Comparison of ENCODE assay signal across 2 cellular contexts in the genomic region with DNA sequence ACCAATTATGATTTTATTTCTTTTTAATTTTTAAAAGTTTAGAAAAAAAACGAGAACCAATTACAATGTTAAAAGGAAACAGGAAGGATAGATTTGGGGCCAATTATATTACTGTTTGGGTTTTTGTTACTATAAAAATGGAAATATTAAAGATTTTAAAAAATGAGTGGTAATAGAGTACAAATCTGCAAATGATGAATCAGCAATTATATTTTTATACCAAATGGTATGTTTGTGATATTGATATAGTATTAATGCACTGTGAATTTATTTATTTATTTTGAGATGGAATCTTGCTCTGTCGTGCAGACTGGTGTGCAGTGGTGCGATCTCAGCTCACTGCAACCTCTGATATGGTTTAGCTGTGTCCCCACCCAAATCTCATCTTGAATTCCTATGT.
TF ChIP-seq lines count a peak whose summit lies in the region.

No MANE protein-coding gene starts in this region.

TF ChIP-seq in HepG2, 621 proteins besides CTCF, POLR2A, EP300 and RAD21:
- TF ChIP-seq TOE1 (CRISPR knock-in tag; IDR thresholded peaks at IDR 0.05) (no peak), MAFF (IDR thresholded peaks at IDR 0.05; ENCODE audit: low read depth, low read length) (peak; percentile 84), MTF1 (CRISPR knock-in tag; IDR thresholded peaks at IDR 0.05) (no peak), ZFP90 (CRISPR knock-in tag; IDR thresholded peaks at IDR 0.05; ENCODE audit: borderline replicate concordance) (no peak), ZFP41 (CRISPR knock-in tag; IDR thresholded peaks at IDR 0.05; ENCODE audit: borderline replicate concordance) (no peak), EED (CRISPR knock-in tag; IDR thresholded peaks at IDR 0.05) (no peak), HMGA1 (CRISPR knock-in tag; conservative IDR thresholded peaks at IDR 0.05) (no peak), SIX4 (CRISPR knock-in tag; IDR thresholded peaks at IDR 0.05) (no peak), NRL (CRISPR knock-in tag; IDR thresholded peaks at IDR 0.05; ENCODE audit: borderline replicate concordance) (no peak), MAFK (conservative IDR thresholded peaks at IDR 0.05 in 1 of 2, IDR thresholded peaks at IDR 0.05 in 1 of 2; ENCODE audit: low read length in 2 of 2) (peak; percentile 78 to 95)
- TF ChIP-seq, protein P1, sequence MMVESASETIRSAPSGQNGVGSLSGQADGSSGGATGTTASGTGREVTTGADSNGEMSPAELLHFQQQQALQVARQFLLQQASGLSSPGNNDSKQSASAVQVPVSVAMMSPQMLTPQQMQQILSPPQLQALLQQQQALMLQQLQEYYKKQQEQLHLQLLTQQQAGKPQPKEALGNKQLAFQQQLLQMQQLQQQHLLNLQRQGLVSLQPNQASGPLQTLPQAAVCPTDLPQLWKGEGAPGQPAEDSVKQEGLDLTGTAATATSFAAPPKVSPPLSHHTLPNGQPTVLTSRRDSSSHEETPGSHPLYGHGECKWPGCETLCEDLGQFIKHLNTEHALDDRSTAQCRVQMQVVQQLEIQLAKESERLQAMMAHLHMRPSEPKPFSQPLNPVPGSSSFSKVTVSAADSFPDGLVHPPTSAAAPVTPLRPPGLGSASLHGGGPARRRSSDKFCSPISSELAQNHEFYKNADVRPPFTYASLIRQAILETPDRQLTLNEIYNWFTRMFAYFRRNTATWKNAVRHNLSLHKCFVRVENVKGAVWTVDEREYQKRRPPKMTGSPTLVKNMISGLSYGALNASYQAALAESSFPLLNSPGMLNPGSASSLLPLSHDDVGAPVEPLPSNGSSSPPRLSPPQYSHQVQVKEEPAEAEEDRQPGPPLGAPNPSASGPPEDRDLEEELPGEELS (CRISPR knock-in tag; IDR thresholded peaks at IDR 0.05), result no peak

TF ChIP-seq in H1, 55 proteins besides CTCF, POLR2A, EP300 and RAD21:
- TF ChIP-seq MAFK (IDR thresholded peaks at IDR 0.05; ENCODE audit: low read depth, low read length) (peak; percentile 36; the same call in 1 of the 2 replicates), POU5F1 (IDR thresholded peaks at IDR 0.05; ENCODE audit: low read depth, low read length) (no peak)
